Comparison of ENCODE assay signal across 7 cellular contexts in genomic region chr1:64745986-64746940, GRCh38. TPM values are rescaled to one million over a fixed set of nuclear protein-coding genes. Genes with fewer than 3 reads are reported as not detected.
A peak's percentile ranks its signal among the peaks of the same experiment; 100 is the strongest.
DNase-seq lines count a peak whose midpoint lies in the region; ATAC-seq and TF ChIP-seq lines count a peak whose summit lies in the region.

No MANE protein-coding gene starts in this region.

- in situ Hi-C loops in GM23248 (cut with MboI) = no loop called here

- H3K27me3 Mint-ChIP-seq in mesothelial cell of epicardium (ENCODE audit: low read depth) = no peaks in the 10 kb centered on the region

- intact Hi-C loops in uterus (cut with DNase I; ENCODE audit: low total_unique reads) = no loop called here

- H3K27ac ChIP-seq in GM23248 = no peak overlapping the region
- peak overlapping the region; percentile 88 to 90 for H3K27ac ChIP-seq in uterus

- H3K9me3 ChIP-seq in GM23248 (ENCODE audit: low read depth) (no peaks in the 10 kb centered on the region), uterus (no peaks in the 10 kb centered on the region)

- peak overlapping the region; percentile 88 for H3K4me2 ChIP-seq in GM23248 (ENCODE audit: unreplicated experiment)

- no peaks in the 10 kb centered on the region; the same call in 1 of the 2 replicates for H3K27me3 ChIP-seq in GM23248 (replicated peaks; ENCODE audit: insufficient read depth)
- H3K27me3 ChIP-seq in uterus = no peaks in the 10 kb centered on the region

- H3K4me3 Mint-ChIP-seq in mesothelial cell of epicardium = peak overlapping the region; percentile 88

- TF ChIP-seq POLR2A in uterus (IDR thresholded peaks at IDR 0.05) = no peak

- H3K4me1 ChIP-seq in GM23248 (ENCODE audit: insufficient read depth) = 0 out of 2 replicates have a peak, but pooled peaks cover 4% of the 10 kb centered on the region
- H3K4me1 ChIP-seq in uterus = no peaks in the 10 kb centered on the region

- ATAC-seq in GM21723 (IDR thresholded peaks at IDR 0.05; ENCODE audit: unreplicated experiment) = no peak

- no peaks in the 10 kb centered on the region for H3K36me3 Mint-ChIP-seq in mesothelial cell of epicardium

- DNase-seq in GM23248 (no peak), NCI-H446 treated with DMSO at 0.1 percent for 48 hours (lab: John Stamatoyannopoulos, UW) (peak; percentile 7), choroid plexus epithelial cell (ENCODE audit: low read depth) (peak; percentile 67), mesothelial cell of epicardium (ENCODE audit: low spot score in 2 of 2, unreplicated experiment in 2 of 2) (no peak), uterus (no peak), GM03348 (ENCODE audit: low spot score) (no peak)

- no peaks in the 10 kb centered on the region for H3K9me3 Mint-ChIP-seq in mesothelial cell of epicardium

- H3K9ac ChIP-seq in GM23248 = peak overlapping the region; percentile 65; the same call in 1 of the 2 replicates

- peak overlapping the region; percentile 95 for H2AFZ ChIP-seq in GM23248

- H3K9me2 ChIP-seq in GM23248 (ENCODE audit: insufficient read depth) = no peaks in the 10 kb centered on the region

- H3K27ac Mint-ChIP-seq in mesothelial cell of epicardium = peak overlapping the region; percentile 98

- no peaks in the 10 kb centered on the region; the same call in 1 of the 2 replicates for H3F3A ChIP-seq in GM23248 (ENCODE audit: insufficient read depth)

- H3K4me3 ChIP-seq in GM23248 (peak overlapping the region; percentile 78), choroid plexus epithelial cell (ENCODE audit: low read depth, low read length) (peak overlapping the region; percentile 69), uterus (peak overlapping the region; percentile 84 to 95)

- no peaks in the 10 kb centered on the region for H3K79me2 ChIP-seq in GM23248 (ENCODE audit: insufficient read depth)

- WGBS in GM23248 (ENCODE audit: low coverage in 1 of 2, low lambda C conversion rate in 2 of 2, missing lambda C conversion rate in 2 of 2), 2 experiments = 61 to 64% methylated on average over 8 of the region's 8 CpGs

- H3K4me1 Mint-ChIP-seq in mesothelial cell of epicardium = peaks cover 28% of the 10 kb centered on the region

- TF ChIP-seq CTCF in choroid plexus epithelial cell (conservative IDR thresholded peaks at IDR 0.05; ENCODE audit: low read depth, low read length) (no peak), mesothelial cell of epicardium (IDR thresholded peaks at IDR 0.05; ENCODE audit: unreplicated experiment) (no peak), uterus (IDR thresholded peaks at IDR 0.05) (no peak)

- H3K36me3 ChIP-seq in GM23248 (ENCODE audit: low read depth) = no peaks in the 10 kb centered on the region
- H3K36me3 ChIP-seq in uterus = no peaks in the 10 kb centered on the region

- H4K20me1 ChIP-seq in GM23248 (ENCODE audit: insufficient read depth) = no peaks in the 10 kb centered on the region

RNA-seq across cellular contexts. Expression of gene RAVER2, which starts 1.4 kb away (rescaled TPM):
- total RNA-seq in GM23248 (2014; rRNA removed; shearing (Covaris generic)) = 2.4 and 5.1 TPM in 2 replicates
- 0.63 and 0.71 TPM in 2 replicates for polyA plus RNA-seq in GM23248 (2016; fragmentation: Nextera tagmentation; extraction: Ambion mirVana)
- 18.3 to 19.6 TPM (median 18.6 TPM) in 3 replicates for total RNA-seq in mesothelial cell of epicardium
- total RNA-seq in uterus = 10 to 100 TPM; 10.6 to 24.0 (median 18.9) TPM

Comparison
In these comparisons a context has a peak if more than half of its experiments do, and no peak if none do; other contexts are left out.
1. DNase-seq: peak in NCI-H446 treated with DMSO at 0.1 percent for 48 hours (single experiment) and choroid plexus epithelial cell (single experiment); none in GM23248 (single experiment), mesothelial cell of epicardium (0 of 2), uterus (0 of 2) and GM03348 (single experiment).
2. Peak in every context shown above with its lines, with median percentiles within 50 percentile points of each other: H3K4me3 ChIP-seq.